ENCODE assay signal across 8 cellular contexts in genomic region chr22:29838599-29838956, GRCh38. TPM values are rescaled to one million over a fixed set of nuclear protein-coding genes. Genes with fewer than 3 reads are reported as not detected.
DNase-seq lines count a peak whose midpoint lies in the region; ATAC-seq and TF ChIP-seq lines count a peak whose summit lies in the region.

No MANE protein-coding gene starts in this region.

- no peaks in the 10 kb centered on the region for H3K27me3 ChIP-seq in BJ (ENCODE audit: control insufficient read depth, insufficient read depth, low read length)
- no peaks in the 10 kb centered on the region for H3K27me3 ChIP-seq in breast epithelium
- H3K27me3 ChIP-seq in mucosa of rectum (ENCODE audit: control insufficient read depth in 2 of 2, insufficient read depth in 2 of 2, low read length in 2 of 2) = no peaks in the 10 kb centered on the region

- no peaks in the 10 kb centered on the region for H3K9me3 ChIP-seq in breast epithelium
- H3K9me3 ChIP-seq in mucosa of rectum (ENCODE audit: control insufficient read depth in 2 of 2, low read length in 2 of 2) = no peaks in the 10 kb centered on the region

- H3K36me3 ChIP-seq in BJ (ENCODE audit: control insufficient read depth, insufficient read depth, low read length) = peaks cover 5% of the 10 kb centered on the region
- H3K36me3 ChIP-seq in breast epithelium = no peaks in the 10 kb centered on the region
- H3K36me3 ChIP-seq in mucosa of rectum (ENCODE audit: control insufficient read depth in 2 of 2, insufficient read depth in 2 of 2, low read length in 2 of 2) = peaks cover 10 to 14% of the 10 kb centered on the region in 2 donors

- POLR2A ChIA-PET in BJ (lab: Charles Lee) = no interaction called here

- CTCF ChIA-PET in BJ (lab: Yijun Ruan, JAX) = interaction anchor here (1.4 kb wide), 1 partner anchor 166 kb away, joined by 6 read pairs; no protein-coding TSS in a partner anchor

- peak overlapping the region; percentile 96 for H3K4me3 ChIP-seq in BJ (ENCODE audit: low read depth, low read length)
- peak overlapping the region; percentile 88 to 93 (median 93) for H3K4me3 ChIP-seq in breast epithelium
- peak overlapping the region; percentile 71 to 88 for H3K4me3 ChIP-seq in mucosa of rectum (ENCODE audit: low read length in 2 of 2)

- TF ChIP-seq CTCF in BJ (IDR thresholded peaks at IDR 0.05; ENCODE audit: insufficient read depth, low read depth, low read length) (no peak), breast epithelium (IDR thresholded peaks at IDR 0.05) (no peak)

- intact Hi-C loops in breast epithelium (cut with DNase I; ENCODE audit: low total_unique reads) = no loop called here

- H3K4me1 ChIP-seq in breast epithelium = peaks cover 0 to 9% of the 10 kb centered on the region in 2 donors
- H3K4me1 ChIP-seq in mucosa of rectum (ENCODE audit: control insufficient read depth in 2 of 2, insufficient read depth in 2 of 2, low read length in 2 of 2) = peaks cover 3 to 9% of the 10 kb centered on the region in 2 donors

- H3K27ac ChIP-seq in breast epithelium (peak overlapping the region; percentile 86 to 87), mucosa of rectum (ENCODE audit: low read depth in 2 of 2, low read length in 2 of 2) (peak overlapping the region; percentile 79 to 86)

- DNase-seq in BJ (ENCODE audit: low read depth) = no peak
- DNase-seq in breast epithelium (ENCODE audit: low spot score in 2 of 2) = no peak
- no peak for DNase-seq in NCI-H1092 treated with DMSO at 0.1 percent for 48 hours (lab: John Stamatoyannopoulos, UW)
- no peak for DNase-seq in effector CD8-positive, alpha-beta T cell (lab: John Stamatoyannopoulos, UW)
- DNase-seq in activated CD4-positive, alpha-beta T cell treated with anti-CD3 and anti-CD28 coated beads, Interleukin-2, amount 50 U/mL, for 4 hours = no peak

- no peak for TF ChIP-seq POLR2A in breast epithelium (IDR thresholded peaks at IDR 0.05)

- ATAC-seq in HG02981 (IDR thresholded peaks at IDR 0.05; ENCODE audit: unreplicated experiment) (peak; percentile 2), HG02870 (IDR thresholded peaks at IDR 0.05; ENCODE audit: unreplicated experiment) (no peak)

- H3K9ac ChIP-seq in mucosa of rectum (ENCODE audit: low read depth in 1 of 2, low read length in 2 of 2) = peak overlapping the region; percentile 70 to 81

RNA-seq across cellular contexts. Expression of gene ASCC2, which starts 0.5 kb away (rescaled TPM):
- 48.5 and 62.6 TPM in 2 replicates for polyA plus RNA-seq in BJ (2011; rRNA removed)
- 44.8 and 55.4 TPM in 2 replicates for polyA minus RNA-seq in BJ (2011; rRNA and poly(A)+ RNA removed)
- total RNA-seq in breast epithelium = 10 to 100 TPM; 37.0 to 60.3 (median 45.8) TPM

RNA-seq across cellular contexts. Expression of gene MTMR3, which starts 44.4 kb away (rescaled TPM):
- 22.2 and 32.8 TPM in 2 replicates for polyA plus RNA-seq in BJ (2011; rRNA removed)
- polyA minus RNA-seq in BJ (2011; rRNA and poly(A)+ RNA removed) = 37.4 and 40.1 TPM in 2 replicates
- 10 to 100 TPM; 57.0 to 90.0 (median 67.2) TPM for total RNA-seq in breast epithelium
